Comparison of ENCODE assay signal across 18 cellular contexts in genomic region chr1:240462766-240463410, GRCh38.
DNase-seq lines count a peak whose midpoint lies in the region; ATAC-seq and TF ChIP-seq lines count a peak whose summit lies in the region.
"Had no signal": no experiment of that assay in that cellular context is flagged by ENCODE, and none has a peak within 500 bp of the region (broad histone marks: within the 10 kb centered on the region; RNA-seq: fewer than 3 reads in every experiment).

No MANE protein-coding gene starts in this region.

- no peak overlapping the region for H2AFZ ChIP-seq in trophoblast cell (ENCODE audit: insufficient read depth, low read length, poor library complexity)
- H2AFZ ChIP-seq: neural progenitor cell had no signal

- DNase-seq in NCI-H2107 treated with DMSO at 0.1 percent for 48 hours (lab: John Stamatoyannopoulos, UW; ENCODE audit: unreplicated experiment) (peak; percentile 93), NCI-H2107 (lab: John Stamatoyannopoulos, UW) (no peak), NCI-H1436 (lab: John Stamatoyannopoulos, UW) (peak; percentile 73), brain microvascular endothelial cell (peak; percentile 34), trophoblast cell (no peak), DMS153 (lab: John Stamatoyannopoulos, UW) (no peak), dedifferentiated amniotic fluid mesenchymal stem cell (ENCODE audit: extremely low spot score) (no peak)
- DNase-seq: activated CD4-positive, alpha-beta T cell treated with anti-CD3 and anti-CD28 coated beads, Interleukin-2, amount 10 ng/mL, durations not matched to agents 7 days and 5 days; activated naive CD4-positive, alpha-beta T cell treated with anti-CD3 and anti-CD28 coated beads for 36 hours; amygdala; DND-41; dorsolateral prefrontal cortex; MG63; NCI-H146; right lobe of liver had no signal

- H3K23ac ChIP-seq in trophoblast cell (ENCODE audit: low read length), result no peak overlapping the region

- H4K91ac ChIP-seq in trophoblast cell (ENCODE audit: low read depth, low read length), result peak overlapping the region; percentile 49

- H3K4me3 ChIP-seq in brain microvascular endothelial cell (ENCODE audit: low read depth, low read length), result no peak overlapping the region
- no peak overlapping the region for H3K4me3 ChIP-seq in trophoblast cell (ENCODE audit: low read depth, low read length)
- H3K4me3 ChIP-seq: dorsolateral prefrontal cortex, MG63, neural progenitor cell, right lobe of liver had no signal

- no peak overlapping the region for H2AK5ac ChIP-seq in trophoblast cell (ENCODE audit: low read length)

- no peak overlapping the region for H2BK120ac ChIP-seq in trophoblast cell (ENCODE audit: insufficient read depth, low read length, poor library complexity)

- no peaks in the 10 kb centered on the region for H3K79me2 ChIP-seq in trophoblast cell (ENCODE audit: control insufficient read depth, insufficient read depth, low read length, poor library complexity)

- H2BK5ac ChIP-seq in trophoblast cell (ENCODE audit: low read depth, low read length, poor library complexity), result no peak overlapping the region

- H3K27me3 ChIP-seq in brain microvascular endothelial cell (replicated peaks), result no peaks in the 10 kb centered on the region
- no peaks in the 10 kb centered on the region for H3K27me3 ChIP-seq in trophoblast cell (ENCODE audit: insufficient read depth, low read length)
- H3K27me3 ChIP-seq: dorsolateral prefrontal cortex, MG63, neural progenitor cell, right lobe of liver had no signal

- H4K8ac ChIP-seq in trophoblast cell (ENCODE audit: low read depth, low read length), result no peak overlapping the region

- no peak for ATAC-seq in GM18520 (IDR thresholded peaks at IDR 0.05; ENCODE audit: unreplicated experiment)
- ATAC-seq: right lobe of liver had no signal

- H3K4me1 ChIP-seq in trophoblast cell (ENCODE audit: control insufficient read depth in 1 of 2, insufficient read depth in 2 of 2, low read length in 2 of 2), result peaks cover 3 to 10% of the 10 kb centered on the region in 2 experiments
- H3K4me1 ChIP-seq: right lobe of liver had no signal

- H3K27ac ChIP-seq in brain microvascular endothelial cell, result no peak overlapping the region
- H3K27ac ChIP-seq in trophoblast cell (ENCODE audit: low read depth, low read length), result no peak overlapping the region
- H3K27ac ChIP-seq: 22Rv1, dorsolateral prefrontal cortex, neural progenitor cell, right lobe of liver had no signal

- H3K4ac ChIP-seq in trophoblast cell (ENCODE audit: low read depth, low read length), result no peak overlapping the region

- H4K12ac ChIP-seq in trophoblast cell (ENCODE audit: low read depth, low read length), result no peak overlapping the region

- WGBS in trophoblast cell (ENCODE audit: extremely low coverage, insufficient coverage, insufficient read length), result no CpG with 5 or more reads among the region's 7 CpGs

- in situ Hi-C loops in brain microvascular endothelial cell (cut with HindIII; ENCODE audit: low pct_ligation_motif_present, low sequenced_read_pairs), result no loop called here

- TF ChIP-seq CTCF in brain microvascular endothelial cell (IDR thresholded peaks at IDR 0.05; ENCODE audit: low read depth, low read length, missing control alignments), result no peak

- no peak overlapping the region for H3K9ac ChIP-seq in trophoblast cell (ENCODE audit: low read length)
- H3K9ac ChIP-seq: neural progenitor cell had no signal

- H2BK12ac ChIP-seq in trophoblast cell (ENCODE audit: low read length), result peak overlapping the region; percentile 63

- peaks cover 18% of the 10 kb centered on the region for H3K79me1 ChIP-seq in trophoblast cell (ENCODE audit: low read length)

- no peaks in the 10 kb centered on the region for H3K36me3 ChIP-seq in brain microvascular endothelial cell (replicated peaks)
- no peaks in the 10 kb centered on the region for H3K36me3 ChIP-seq in trophoblast cell (ENCODE audit: control insufficient read depth in 1 of 2, insufficient read depth in 2 of 2, low read length in 2 of 2)
- H3K36me3 ChIP-seq: neural progenitor cell, right lobe of liver had no signal

- H3K4me2 ChIP-seq in trophoblast cell (ENCODE audit: low read length), result no peak overlapping the region
- H3K4me2 ChIP-seq: neural progenitor cell had no signal

- no peak overlapping the region for H3K18ac ChIP-seq in trophoblast cell (ENCODE audit: low read length)

- no peak overlapping the region for H3K14ac ChIP-seq in trophoblast cell (ENCODE audit: low read length)

- no peaks in the 10 kb centered on the region for H3K9me3 ChIP-seq in trophoblast cell (ENCODE audit: insufficient read depth, low read depth, low read length)
- H3K9me3 ChIP-seq: MG63, right lobe of liver had no signal

Comparison
In these comparisons a context has a peak if more than half of its experiments do, and no peak if none do; other contexts are left out.
1. DNase-seq: peak in NCI-H2107 treated with DMSO at 0.1 percent for 48 hours (single experiment), NCI-H1436 (single experiment) and brain microvascular endothelial cell (single experiment); none in NCI-H2107 (single experiment), trophoblast cell (0 of 2), DMS153 (single experiment) and dedifferentiated amniotic fluid mesenchymal stem cell (single experiment).